17 cellular contexts compared by ENCODE assay signal in the genomic region with DNA sequence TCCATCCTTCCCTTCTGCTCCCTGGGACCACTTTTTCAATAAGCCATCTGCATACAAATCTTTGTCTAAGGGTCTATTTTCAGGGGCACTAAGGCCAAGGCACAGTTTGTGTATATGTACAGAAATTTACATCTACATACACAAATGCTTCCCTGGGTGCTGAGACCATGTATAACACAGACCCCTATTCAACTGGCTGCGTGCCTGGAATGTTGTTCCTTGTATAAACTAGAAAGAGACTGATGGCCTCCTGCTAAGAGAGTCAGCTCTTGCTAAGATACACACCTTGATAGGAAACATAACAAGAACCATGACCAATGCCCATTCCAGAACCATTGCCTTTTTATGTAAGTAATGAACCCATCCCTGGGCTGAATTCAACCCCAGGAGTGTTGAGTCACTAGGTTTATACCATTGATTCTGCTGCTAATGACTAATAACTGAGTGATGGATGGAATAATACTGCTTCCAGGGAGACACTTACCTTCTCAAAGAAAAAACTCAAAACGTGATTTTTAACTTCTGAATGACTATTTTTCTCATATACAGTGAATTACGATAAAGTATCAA.
DNase-seq lines count a peak whose midpoint lies in the region; ATAC-seq, FAIRE-seq and TF ChIP-seq lines count a peak whose summit lies in the region.
"Had no signal": no experiment of that assay in that cellular context is flagged by ENCODE, and none has a peak within 500 bp of the region (broad histone marks: within the 10 kb centered on the region; RNA-seq: fewer than 3 reads in every experiment).

No MANE protein-coding gene starts in this region.

- dilution Hi-C loops in mammary epithelial cell (cut with HindIII; ENCODE audit: low sequenced_read_pairs): no loop called here
- dilution Hi-C loops in keratinocyte (cut with MboI; ENCODE audit: extremely low pct_ligation_motif_present, low sequenced_read_pairs): no loop called here

- H3K4me3 ChIP-seq in mammary epithelial cell (replicated peaks in 1 of 3; ENCODE audit: insufficient read depth in 1 of 3, low read depth in 2 of 3, low read length in 3 of 3) (no peak overlapping the region), keratinocyte (ENCODE audit: control insufficient read depth in 2 of 3, extremely low read depth in 1 of 3, insufficient read depth in 2 of 3, low read depth in 1 of 3, low read length in 3 of 3) (no peak overlapping the region), esophagus squamous epithelium (no peak overlapping the region)

- no TSS peak for BruUV-seq in mammary epithelial cell (replicated peaks; lab: Mats Ljungman, UMichigan)
- BruUV-seq in MCF 10A (replicated peaks; lab: Mats Ljungman, UMichigan): no TSS peak

- no peak overlapping the region for H3K9ac ChIP-seq in mammary epithelial cell (ENCODE audit: insufficient read depth, low read length)
- peak overlapping the region; percentile 16 for H3K9ac ChIP-seq in keratinocyte (ENCODE audit: control insufficient read depth, extremely low read depth, insufficient read depth, low read length)

- H3K27ac ChIP-seq in mammary epithelial cell (ENCODE audit: insufficient read depth, low read depth, low read length): peak overlapping the region; percentile 81
- H3K27ac ChIP-seq in epithelial cell of prostate: peak overlapping the region; percentile 75
- peak overlapping the region; percentile 82 for H3K27ac ChIP-seq in keratinocyte (ENCODE audit: control insufficient read depth, insufficient read depth, low read length)
- H3K27ac ChIP-seq in esophagus squamous epithelium: no peak overlapping the region
- H3K27ac ChIP-seq: 22Rv1 had no signal

- peaks cover 55% of the 10 kb centered on the region for H3K4me1 ChIP-seq in mammary epithelial cell (ENCODE audit: insufficient read depth, low read length)
- H3K4me1 ChIP-seq in keratinocyte (ENCODE audit: control insufficient read depth, extremely low read depth, insufficient read depth, low read length): peaks cover 57% of the 10 kb centered on the region
- peaks cover 0 to 37% (median 8%) of the 10 kb centered on the region in 3 donors for H3K4me1 ChIP-seq in esophagus squamous epithelium

- peaks cover 8% of the 10 kb centered on the region for H3K4me1 Mint-ChIP-seq in MCF 10A (ENCODE audit: insufficient read depth, unreplicated experiment)
- H3K4me1 Mint-ChIP-seq: CD14-positive monocyte had no signal

- intact Hi-C loops in mammary epithelial cell (cut with micrococcal nuclease) (no loop called here), MCF 10A (cut with micrococcal nuclease) (no loop called here), esophagus squamous epithelium (cut with DNase I) (no loop called here)

- no peaks in the 10 kb centered on the region for H3K36me3 Mint-ChIP-seq in MCF 10A (ENCODE audit: insufficient read depth, unreplicated experiment)
- H3K36me3 Mint-ChIP-seq: CD14-positive monocyte; CD8-positive, alpha-beta T cell had no signal

- H3K27ac Mint-ChIP-seq in MCF 10A (ENCODE audit: low read depth, unreplicated experiment): no peak overlapping the region
- H3K27ac Mint-ChIP-seq: CD14-positive monocyte; CD8-positive, alpha-beta T cell had no signal

- no peaks in the 10 kb centered on the region for H3K27me3 Mint-ChIP-seq in MCF 10A (ENCODE audit: insufficient read depth, unreplicated experiment)

- H3K4me3 Mint-ChIP-seq in MCF 10A (ENCODE audit: unreplicated experiment): no peak overlapping the region
- H3K4me3 Mint-ChIP-seq: CD14-positive monocyte; CD8-positive, alpha-beta T cell had no signal

- no peaks in the 10 kb centered on the region for H3K36me3 ChIP-seq in mammary epithelial cell (ENCODE audit: insufficient read depth, low read length)
- H3K36me3 ChIP-seq in keratinocyte (ENCODE audit: control insufficient read depth in 2 of 2, extremely low read depth in 1 of 2, insufficient read depth in 2 of 2, low read length in 2 of 2): no peaks in the 10 kb centered on the region
- no peaks in the 10 kb centered on the region for H3K36me3 ChIP-seq in esophagus squamous epithelium

- CTCF ChIA-PET in mammary epithelial cell (lab: Charles Lee; ENCODE audit: low non-redundant PET) (no interaction called here), MCF 10A (lab: Yijun Ruan, JAX) (no interaction called here)

- no peaks in the 10 kb centered on the region for H3K9me1 ChIP-seq in keratinocyte (ENCODE audit: control insufficient read depth, extremely low read depth, insufficient read depth, low read length)

- peak; percentile 90 for DNase-seq in mammary epithelial cell
- no peak for DNase-seq in MCF 10A (ENCODE audit: unreplicated experiment)
- peak; percentile 89 for DNase-seq in epithelial cell of prostate (ENCODE audit: low read depth, low spot score)
- no peak for DNase-seq in keratinocyte (ENCODE audit: low read depth, low spot score)
- DNase-seq in stimulated activated naive CD4-positive, alpha-beta T cell (lab: John Stamatoyannopoulos, UW): no peak
- DNase-seq in esophagus squamous epithelium (lab: John Stamatoyannopoulos, UW): no peak
- DNase-seq: CD8-positive, alpha-beta T cell; COR-L47; GF-D8 had no signal

- no peak for ATAC-seq in HG03097 (IDR thresholded peaks at IDR 0.05; ENCODE audit: low FRiP score, unreplicated experiment)
- no peak for ATAC-seq in HG03280 (IDR thresholded peaks at IDR 0.05; ENCODE audit: unreplicated experiment)
- ATAC-seq: CD8-positive, alpha-beta T cell; HCT116; HepG2 had no signal

- peak overlapping the region; percentile 15 for H3K4me2 ChIP-seq in mammary epithelial cell (ENCODE audit: insufficient read depth, low read depth, low read length)
- peak overlapping the region; percentile 17 for H3K4me2 ChIP-seq in keratinocyte (ENCODE audit: control insufficient read depth, extremely low read depth, insufficient read depth, low read depth, low read length)

- peak; percentile 90 for FAIRE-seq in keratinocyte (lab: Jason Lieb, UNC)
- FAIRE-seq: GM19239, HepG2, HTR-8/SVneo had no signal

- no peaks in the 10 kb centered on the region for H3K9me3 Mint-ChIP-seq in MCF 10A (ENCODE audit: unreplicated experiment)
- H3K9me3 Mint-ChIP-seq: CD8-positive, alpha-beta T cell had no signal

- in situ Hi-C loops in mammary epithelial cell (cut with MboI; ENCODE audit: low sequenced_read_pairs in 2 of 2): no loop called here

- POLR2A ChIA-PET in MCF 10A (lab: Yijun Ruan, JAX): interaction anchor here (0.6 kb wide), 1 partner anchor 215 kb away, joined by 3 read pairs; no protein-coding TSS in a partner anchor

- 61% methylated on average over 3 of the region's 3 CpGs for WGBS in mammary epithelial cell (ENCODE audit: low coverage, missing lambda C conversion rate)
- WGBS in esophagus squamous epithelium, 2 donors: 35 to 51% methylated on average over 3 of the region's 3 CpGs

- TF ChIP-seq POLR2A in esophagus squamous epithelium (IDR thresholded peaks at IDR 0.05): no peak

- H2AFZ ChIP-seq in mammary epithelial cell (ENCODE audit: low read depth, low read length) (no peak overlapping the region), keratinocyte (ENCODE audit: control insufficient read depth, low read length) (no peak overlapping the region)

- H3K27me3 ChIP-seq in mammary epithelial cell (ENCODE audit: insufficient read depth, low read length): no peaks in the 10 kb centered on the region
- no peaks in the 10 kb centered on the region for H3K27me3 ChIP-seq in keratinocyte (ENCODE audit: control insufficient read depth, extremely low read depth, insufficient read depth, low read length)
- no peaks in the 10 kb centered on the region for H3K27me3 ChIP-seq in esophagus squamous epithelium

- H3K79me2 ChIP-seq in mammary epithelial cell (ENCODE audit: insufficient read depth, low read length) (no peaks in the 10 kb centered on the region), keratinocyte (ENCODE audit: control insufficient read depth, insufficient read depth, low read length) (no peaks in the 10 kb centered on the region)

- TF ChIP-seq CTCF in mammary epithelial cell (conservative IDR thresholded peaks at IDR 0.05 in 1 of 2, IDR thresholded peaks at IDR 0.05 in 1 of 2; ENCODE audit: extremely low read depth in 1 of 2, insufficient read depth in 1 of 2, low read depth in 1 of 2, low read length in 2 of 2): no peak
- no peak for TF ChIP-seq CTCF in MCF 10A (IDR thresholded peaks at IDR 0.05; ENCODE audit: unreplicated experiment)
- TF ChIP-seq CTCF in keratinocyte (optimal IDR thresholded peaks at IDR 0.05 in 1 of 3, IDR thresholded peaks at IDR 0.05 in 1 of 3, conservative IDR thresholded peaks at IDR 0.05 in 1 of 3; ENCODE audit: extremely low read depth in 1 of 3, insufficient read depth in 2 of 3, low read length in 3 of 3): no peak
- TF ChIP-seq CTCF in esophagus squamous epithelium (IDR thresholded peaks at IDR 0.05): no peak

- H3K9me3 ChIP-seq in mammary epithelial cell (replicated peaks; ENCODE audit: insufficient read depth, low read length) (no peaks in the 10 kb centered on the region), keratinocyte (ENCODE audit: control insufficient read depth, low read depth, low read length) (no peaks in the 10 kb centered on the region), esophagus squamous epithelium (no peaks in the 10 kb centered on the region)

- H4K20me1 ChIP-seq in mammary epithelial cell (ENCODE audit: insufficient read depth, low read length) (no peaks in the 10 kb centered on the region), keratinocyte (ENCODE audit: control insufficient read depth, extremely low read depth, insufficient read depth, low read length) (no peaks in the 10 kb centered on the region)

Comparison
In these comparisons a context has a peak if more than half of its experiments do, and no peak if none do; other contexts are left out.
1. DNase-seq: peak in mammary epithelial cell (single experiment) and epithelial cell of prostate (single experiment); none in MCF 10A (single experiment), keratinocyte (single experiment), stimulated activated naive CD4-positive, alpha-beta T cell (0 of 6) and esophagus squamous epithelium (single experiment).
2. H3K27ac ChIP-seq: peak in mammary epithelial cell (single experiment), epithelial cell of prostate (single experiment) and keratinocyte (single experiment); none in esophagus squamous epithelium (0 of 4).